1 cellular context compared by ENCODE assay signal in genomic region chr22:40636380-40637180, GRCh38.
TF ChIP-seq lines count a peak whose summit lies in the region.

Gene MRTFA, minus strand, starts transcription at chr22:40636719.

TF ChIP-seq in WTC11, 78 proteins besides CTCF, POLR2A, EP300 and RAD21 (continued from another document):
- TF ChIP-seq, protein P1, sequence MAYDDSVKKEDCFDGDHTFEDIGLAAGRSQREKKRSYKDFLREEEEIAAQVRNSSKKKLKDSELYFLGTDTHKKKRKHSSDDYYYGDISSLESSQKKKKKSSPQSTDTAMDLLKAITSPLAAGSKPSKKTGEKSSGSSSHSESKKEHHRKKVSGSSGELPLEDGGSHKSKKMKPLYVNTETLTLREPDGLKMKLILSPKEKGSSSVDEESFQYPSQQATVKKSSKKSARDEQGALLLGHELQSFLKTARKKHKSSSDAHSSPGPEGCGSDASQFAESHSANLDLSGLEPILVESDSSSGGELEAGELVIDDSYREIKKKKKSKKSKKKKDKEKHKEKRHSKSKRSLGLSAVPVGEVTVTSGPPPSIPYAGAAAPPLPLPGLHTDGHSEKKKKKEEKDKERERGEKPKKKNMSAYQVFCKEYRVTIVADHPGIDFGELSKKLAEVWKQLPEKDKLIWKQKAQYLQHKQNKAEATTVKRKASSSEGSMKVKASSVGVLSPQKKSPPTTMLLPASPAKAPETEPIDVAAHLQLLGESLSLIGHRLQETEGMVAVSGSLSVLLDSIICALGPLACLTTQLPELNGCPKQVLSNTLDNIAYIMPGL (CRISPR knock-in tag; IDR thresholded peaks at IDR 0.05) = peak; percentile 78; the same call in 1 of the 2 replicates
- no peak for TF ChIP-seq ZNF219 (CRISPR knock-in tag; IDR thresholded peaks at IDR 0.05; ENCODE audit: borderline replicate concordance)
- TF ChIP-seq SP1 (CRISPR knock-in tag; conservative IDR thresholded peaks at IDR 0.05) = peak; percentile 98
- 0 out of 2 replicates have a peak, but pooled peaks have one; percentile 52 for TF ChIP-seq TEAD4 (CRISPR knock-in tag; IDR thresholded peaks at IDR 0.05)
- no peak for TF ChIP-seq OVOL2 (CRISPR knock-in tag; IDR thresholded peaks at IDR 0.05; ENCODE audit: borderline replicate concordance)
- TF ChIP-seq, protein P2, sequence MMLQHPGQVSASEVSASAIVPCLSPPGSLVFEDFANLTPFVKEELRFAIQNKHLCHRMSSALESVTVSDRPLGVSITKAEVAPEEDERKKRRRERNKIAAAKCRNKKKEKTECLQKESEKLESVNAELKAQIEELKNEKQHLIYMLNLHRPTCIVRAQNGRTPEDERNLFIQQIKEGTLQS (CRISPR knock-in tag; conservative IDR thresholded peaks at IDR 0.05) = no peak
- TF ChIP-seq, protein P3, sequence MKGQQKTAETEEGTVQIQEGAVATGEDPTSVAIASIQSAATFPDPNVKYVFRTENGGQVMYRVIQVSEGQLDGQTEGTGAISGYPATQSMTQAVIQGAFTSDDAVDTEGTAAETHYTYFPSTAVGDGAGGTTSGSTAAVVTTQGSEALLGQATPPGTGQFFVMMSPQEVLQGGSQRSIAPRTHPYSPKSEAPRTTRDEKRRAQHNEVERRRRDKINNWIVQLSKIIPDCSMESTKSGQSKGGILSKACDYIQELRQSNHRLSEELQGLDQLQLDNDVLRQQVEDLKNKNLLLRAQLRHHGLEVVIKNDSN (CRISPR knock-in tag; IDR thresholded peaks at IDR 0.05) = peak; percentile 45; the same call in 1 of the 2 replicates
- peak; percentile 60; the same call in 1 of the 2 replicates for TF ChIP-seq ZNF317 (CRISPR knock-in tag; IDR thresholded peaks at IDR 0.05; ENCODE audit: borderline replicate concordance, low read depth)
- TF ChIP-seq ZNF121 (CRISPR knock-in tag; IDR thresholded peaks at IDR 0.05) = peak; percentile 90
- TF ChIP-seq NFYB (CRISPR knock-in tag; conservative IDR thresholded peaks at IDR 0.05; ENCODE audit: low read depth) = peak; percentile 94
- TF ChIP-seq SMAD4 (CRISPR knock-in tag; IDR thresholded peaks at IDR 0.05) = 0 out of 2 replicates have a peak, but pooled peaks have one; percentile 52
- peak; percentile 85; the same call in 1 of the 2 replicates for TF ChIP-seq ARID4B (CRISPR knock-in tag; IDR thresholded peaks at IDR 0.05; ENCODE audit: borderline replicate concordance)
- TF ChIP-seq GABPB1 (CRISPR knock-in tag; IDR thresholded peaks at IDR 0.05) = peak; percentile 56; the same call in 1 of the 2 replicates
- TF ChIP-seq ETV6 (CRISPR knock-in tag; IDR thresholded peaks at IDR 0.05) = peak; percentile 72; the same call in 1 of the 2 replicates
- TF ChIP-seq ATF1 (CRISPR knock-in tag; IDR thresholded peaks at IDR 0.05) = peak; percentile 87; the same call in 1 of the 2 replicates
- 0 out of 2 replicates have a peak, but pooled peaks have one; percentile 13 for TF ChIP-seq ZNF138 (CRISPR knock-in tag; conservative IDR thresholded peaks at IDR 0.05)
- no peak for TF ChIP-seq MLX (CRISPR knock-in tag; IDR thresholded peaks at IDR 0.05)
